ENCODE assay signal across 1 cellular context in the genomic region with DNA sequence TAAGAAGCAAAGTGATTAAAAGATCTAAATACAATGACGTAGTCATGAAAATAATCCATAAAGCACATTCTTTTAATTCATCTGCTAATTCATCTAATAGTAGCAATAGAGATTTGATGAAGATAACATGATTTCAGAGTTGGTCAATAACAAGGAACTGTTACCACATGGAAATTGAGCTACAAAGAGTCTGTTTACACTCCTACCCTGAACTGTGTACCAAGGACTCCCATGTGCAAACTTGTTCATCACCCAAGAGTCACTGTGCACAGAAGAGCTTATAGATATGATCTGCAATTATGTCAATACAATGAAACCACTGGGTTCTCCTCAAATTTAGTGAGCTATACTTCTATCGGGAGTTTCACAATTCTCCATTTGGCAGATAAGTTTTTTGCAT.
TF ChIP-seq lines count a peak whose summit lies in the region.

No MANE protein-coding gene starts in this region.

TF ChIP-seq in HepG2, 621 proteins besides CTCF, POLR2A, EP300 and RAD21 (continued from another document):
- TF ChIP-seq, protein P1, sequence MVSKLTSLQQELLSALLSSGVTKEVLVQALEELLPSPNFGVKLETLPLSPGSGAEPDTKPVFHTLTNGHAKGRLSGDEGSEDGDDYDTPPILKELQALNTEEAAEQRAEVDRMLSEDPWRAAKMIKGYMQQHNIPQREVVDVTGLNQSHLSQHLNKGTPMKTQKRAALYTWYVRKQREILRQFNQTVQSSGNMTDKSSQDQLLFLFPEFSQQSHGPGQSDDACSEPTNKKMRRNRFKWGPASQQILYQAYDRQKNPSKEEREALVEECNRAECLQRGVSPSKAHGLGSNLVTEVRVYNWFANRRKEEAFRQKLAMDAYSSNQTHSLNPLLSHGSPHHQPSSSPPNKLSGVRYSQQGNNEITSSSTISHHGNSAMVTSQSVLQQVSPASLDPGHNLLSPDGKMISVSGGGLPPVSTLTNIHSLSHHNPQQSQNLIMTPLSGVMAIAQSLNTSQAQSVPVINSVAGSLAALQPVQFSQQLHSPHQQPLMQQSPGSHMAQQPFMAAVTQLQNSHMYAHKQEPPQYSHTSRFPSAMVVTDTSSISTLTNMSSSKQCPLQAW (CRISPR knock-in tag; IDR thresholded peaks at IDR 0.05): no peak
- no peak for TF ChIP-seq STAT5B (CRISPR knock-in tag; IDR thresholded peaks at IDR 0.05)
- TF ChIP-seq, protein P2, sequence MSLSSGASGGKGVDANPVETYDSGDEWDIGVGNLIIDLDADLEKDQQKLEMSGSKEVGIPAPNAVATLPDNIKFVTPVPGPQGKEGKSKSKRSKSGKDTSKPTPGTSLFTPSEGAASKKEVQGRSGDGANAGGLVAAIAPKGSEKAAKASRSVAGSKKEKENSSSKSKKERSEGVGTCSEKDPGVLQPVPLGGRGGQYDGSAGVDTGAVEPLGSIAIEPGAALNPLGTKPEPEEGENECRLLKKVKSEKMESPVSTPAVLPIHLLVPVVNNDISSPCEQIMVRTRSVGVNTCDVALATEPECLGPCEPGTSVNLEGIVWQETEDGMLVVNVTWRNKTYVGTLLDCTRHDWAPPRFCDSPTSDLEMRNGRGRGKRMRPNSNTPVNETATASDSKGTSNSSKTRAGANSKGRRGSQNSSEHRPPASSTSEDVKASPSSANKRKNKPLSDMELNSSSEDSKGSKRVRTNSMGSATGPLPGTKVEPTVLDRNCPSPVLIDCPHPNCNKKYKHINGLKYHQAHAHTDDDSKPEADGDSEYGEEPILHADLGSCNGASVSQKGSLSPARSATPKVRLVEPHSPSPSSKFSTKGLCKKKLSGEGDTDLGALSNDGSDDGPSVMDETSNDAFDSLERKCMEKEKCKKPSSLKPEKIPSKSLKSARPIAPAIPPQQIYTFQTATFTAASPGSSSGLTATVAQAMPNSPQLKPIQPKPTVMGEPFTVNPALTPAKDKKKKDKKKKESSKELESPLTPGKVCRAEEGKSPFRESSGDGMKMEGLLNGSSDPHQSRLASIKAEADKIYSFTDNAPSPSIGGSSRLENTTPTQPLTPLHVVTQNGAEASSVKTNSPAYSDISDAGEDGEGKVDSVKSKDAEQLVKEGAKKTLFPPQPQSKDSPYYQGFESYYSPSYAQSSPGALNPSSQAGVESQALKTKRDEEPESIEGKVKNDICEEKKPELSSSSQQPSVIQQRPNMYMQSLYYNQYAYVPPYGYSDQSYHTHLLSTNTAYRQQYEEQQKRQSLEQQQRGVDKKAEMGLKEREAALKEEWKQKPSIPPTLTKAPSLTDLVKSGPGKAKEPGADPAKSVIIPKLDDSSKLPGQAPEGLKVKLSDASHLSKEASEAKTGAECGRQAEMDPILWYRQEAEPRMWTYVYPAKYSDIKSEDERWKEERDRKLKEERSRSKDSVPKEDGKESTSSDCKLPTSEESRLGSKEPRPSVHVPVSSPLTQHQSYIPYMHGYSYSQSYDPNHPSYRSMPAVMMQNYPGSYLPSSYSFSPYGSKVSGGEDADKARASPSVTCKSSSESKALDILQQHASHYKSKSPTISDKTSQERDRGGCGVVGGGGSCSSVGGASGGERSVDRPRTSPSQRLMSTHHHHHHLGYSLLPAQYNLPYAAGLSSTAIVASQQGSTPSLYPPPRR (CRISPR knock-in tag; IDR thresholded peaks at IDR 0.05; ENCODE audit: borderline replicate concordance): peak; percentile 49; the same call in 1 of the 2 replicates
- TF ChIP-seq HDAC2 (CRISPR knock-in tag; IDR thresholded peaks at IDR 0.05): peak; percentile 53; the same call in 1 of the 2 replicates
- TF ChIP-seq TBX3 (IDR thresholded peaks at IDR 0.05; ENCODE audit: borderline replicate concordance): peak; percentile 76; the same call in 1 of the 2 replicates
- 0 out of 2 replicates have a peak, but pooled peaks have one; percentile 30 for TF ChIP-seq SOX5 (CRISPR knock-in tag; IDR thresholded peaks at IDR 0.05; ENCODE audit: borderline replicate concordance)
- no peak for TF ChIP-seq ZFP1 (CRISPR knock-in tag; IDR thresholded peaks at IDR 0.05)
- TF ChIP-seq, protein P3, sequence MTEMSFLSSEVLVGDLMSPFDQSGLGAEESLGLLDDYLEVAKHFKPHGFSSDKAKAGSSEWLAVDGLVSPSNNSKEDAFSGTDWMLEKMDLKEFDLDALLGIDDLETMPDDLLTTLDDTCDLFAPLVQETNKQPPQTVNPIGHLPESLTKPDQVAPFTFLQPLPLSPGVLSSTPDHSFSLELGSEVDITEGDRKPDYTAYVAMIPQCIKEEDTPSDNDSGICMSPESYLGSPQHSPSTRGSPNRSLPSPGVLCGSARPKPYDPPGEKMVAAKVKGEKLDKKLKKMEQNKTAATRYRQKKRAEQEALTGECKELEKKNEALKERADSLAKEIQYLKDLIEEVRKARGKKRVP (CRISPR knock-in tag; IDR thresholded peaks at IDR 0.05): peak in 1 of 2 experiments; percentile 35; a peak in 1 of 4 replicates
- no peak for TF ChIP-seq ZFP37 (CRISPR knock-in tag; IDR thresholded peaks at IDR 0.05; ENCODE audit: borderline replicate concordance)
- TF ChIP-seq MATR3 (CRISPR knock-in tag; IDR thresholded peaks at IDR 0.05): no peak
- peak; percentile 42; the same call in 1 of the 2 replicates for TF ChIP-seq HMG20A (CRISPR knock-in tag; IDR thresholded peaks at IDR 0.05; ENCODE audit: borderline replicate concordance)
- TF ChIP-seq, protein P4, sequence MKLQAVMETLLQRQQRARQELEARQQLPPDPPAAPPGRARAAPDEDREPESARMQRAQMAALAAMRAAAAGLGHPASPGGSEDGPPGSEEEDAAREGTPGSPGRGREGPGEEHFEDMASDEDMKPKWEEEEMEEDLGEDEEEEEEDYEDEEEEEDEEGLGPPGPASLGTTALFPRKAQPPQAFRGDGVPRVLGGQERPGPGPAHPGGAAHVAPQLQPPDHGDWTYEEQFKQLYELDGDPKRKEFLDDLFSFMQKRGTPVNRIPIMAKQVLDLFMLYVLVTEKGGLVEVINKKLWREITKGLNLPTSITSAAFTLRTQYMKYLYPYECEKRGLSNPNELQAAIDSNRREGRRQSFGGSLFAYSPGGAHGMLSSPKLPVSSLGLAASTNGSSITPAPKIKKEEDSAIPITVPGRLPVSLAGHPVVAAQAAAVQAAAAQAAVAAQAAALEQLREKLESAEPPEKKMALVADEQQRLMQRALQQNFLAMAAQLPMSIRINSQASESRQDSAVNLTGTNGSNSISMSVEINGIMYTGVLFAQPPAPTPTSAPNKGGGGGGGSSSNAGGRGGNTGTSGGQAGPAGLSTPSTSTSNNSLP (IDR thresholded peaks at IDR 0.05; ENCODE audit: low read depth, low read length): peak; percentile 63
- TF ChIP-seq, protein P5, sequence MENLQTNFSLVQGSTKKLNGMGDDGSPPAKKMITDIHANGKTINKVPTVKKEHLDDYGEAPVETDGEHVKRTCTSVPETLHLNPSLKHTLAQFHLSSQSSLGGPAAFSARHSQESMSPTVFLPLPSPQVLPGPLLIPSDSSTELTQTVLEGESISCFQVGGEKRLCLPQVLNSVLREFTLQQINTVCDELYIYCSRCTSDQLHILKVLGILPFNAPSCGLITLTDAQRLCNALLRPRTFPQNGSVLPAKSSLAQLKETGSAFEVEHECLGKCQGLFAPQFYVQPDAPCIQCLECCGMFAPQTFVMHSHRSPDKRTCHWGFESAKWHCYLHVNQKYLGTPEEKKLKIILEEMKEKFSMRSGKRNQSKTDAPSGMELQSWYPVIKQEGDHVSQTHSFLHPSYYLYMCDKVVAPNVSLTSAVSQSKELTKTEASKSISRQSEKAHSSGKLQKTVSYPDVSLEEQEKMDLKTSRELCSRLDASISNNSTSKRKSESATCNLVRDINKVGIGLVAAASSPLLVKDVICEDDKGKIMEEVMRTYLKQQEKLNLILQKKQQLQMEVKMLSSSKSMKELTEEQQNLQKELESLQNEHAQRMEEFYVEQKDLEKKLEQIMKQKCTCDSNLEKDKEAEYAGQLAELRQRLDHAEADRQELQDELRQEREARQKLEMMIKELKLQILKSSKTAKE (CRISPR knock-in tag; IDR thresholded peaks at IDR 0.05; ENCODE audit: borderline replicate concordance): no peak
- no peak for TF ChIP-seq ZNF34 (CRISPR knock-in tag; IDR thresholded peaks at IDR 0.05; ENCODE audit: borderline replicate concordance)
- no peak for TF ChIP-seq ZNF724P (CRISPR knock-in tag; IDR thresholded peaks at IDR 0.05; ENCODE audit: borderline replicate concordance)
- TF ChIP-seq SIX1 (CRISPR knock-in tag; IDR thresholded peaks at IDR 0.05; ENCODE audit: borderline replicate concordance): peak; percentile 39; the same call in 1 of the 2 replicates
- peak; percentile 71 for TF ChIP-seq FOXA3 (CRISPR knock-in tag; IDR thresholded peaks at IDR 0.05)
- TF ChIP-seq, protein P6, sequence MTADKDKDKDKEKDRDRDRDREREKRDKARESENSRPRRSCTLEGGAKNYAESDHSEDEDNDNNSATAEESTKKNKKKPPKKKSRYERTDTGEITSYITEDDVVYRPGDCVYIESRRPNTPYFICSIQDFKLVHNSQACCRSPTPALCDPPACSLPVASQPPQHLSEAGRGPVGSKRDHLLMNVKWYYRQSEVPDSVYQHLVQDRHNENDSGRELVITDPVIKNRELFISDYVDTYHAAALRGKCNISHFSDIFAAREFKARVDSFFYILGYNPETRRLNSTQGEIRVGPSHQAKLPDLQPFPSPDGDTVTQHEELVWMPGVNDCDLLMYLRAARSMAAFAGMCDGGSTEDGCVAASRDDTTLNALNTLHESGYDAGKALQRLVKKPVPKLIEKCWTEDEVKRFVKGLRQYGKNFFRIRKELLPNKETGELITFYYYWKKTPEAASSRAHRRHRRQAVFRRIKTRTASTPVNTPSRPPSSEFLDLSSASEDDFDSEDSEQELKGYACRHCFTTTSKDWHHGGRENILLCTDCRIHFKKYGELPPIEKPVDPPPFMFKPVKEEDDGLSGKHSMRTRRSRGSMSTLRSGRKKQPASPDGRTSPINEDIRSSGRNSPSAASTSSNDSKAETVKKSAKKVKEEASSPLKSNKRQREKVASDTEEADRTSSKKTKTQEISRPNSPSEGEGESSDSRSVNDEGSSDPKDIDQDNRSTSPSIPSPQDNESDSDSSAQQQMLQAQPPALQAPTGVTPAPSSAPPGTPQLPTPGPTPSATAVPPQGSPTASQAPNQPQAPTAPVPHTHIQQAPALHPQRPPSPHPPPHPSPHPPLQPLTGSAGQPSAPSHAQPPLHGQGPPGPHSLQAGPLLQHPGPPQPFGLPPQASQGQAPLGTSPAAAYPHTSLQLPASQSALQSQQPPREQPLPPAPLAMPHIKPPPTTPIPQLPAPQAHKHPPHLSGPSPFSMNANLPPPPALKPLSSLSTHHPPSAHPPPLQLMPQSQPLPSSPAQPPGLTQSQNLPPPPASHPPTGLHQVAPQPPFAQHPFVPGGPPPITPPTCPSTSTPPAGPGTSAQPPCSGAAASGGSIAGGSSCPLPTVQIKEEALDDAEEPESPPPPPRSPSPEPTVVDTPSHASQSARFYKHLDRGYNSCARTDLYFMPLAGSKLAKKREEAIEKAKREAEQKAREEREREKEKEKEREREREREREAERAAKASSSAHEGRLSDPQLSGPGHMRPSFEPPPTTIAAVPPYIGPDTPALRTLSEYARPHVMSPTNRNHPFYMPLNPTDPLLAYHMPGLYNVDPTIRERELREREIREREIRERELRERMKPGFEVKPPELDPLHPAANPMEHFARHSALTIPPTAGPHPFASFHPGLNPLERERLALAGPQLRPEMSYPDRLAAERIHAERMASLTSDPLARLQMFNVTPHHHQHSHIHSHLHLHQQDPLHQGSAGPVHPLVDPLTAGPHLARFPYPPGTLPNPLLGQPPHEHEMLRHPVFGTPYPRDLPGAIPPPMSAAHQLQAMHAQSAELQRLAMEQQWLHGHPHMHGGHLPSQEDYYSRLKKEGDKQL (CRISPR knock-in tag; IDR thresholded peaks at IDR 0.05; ENCODE audit: low read depth): peak; percentile 73; the same call in 1 of the 2 replicates
- TF ChIP-seq, protein P7, sequence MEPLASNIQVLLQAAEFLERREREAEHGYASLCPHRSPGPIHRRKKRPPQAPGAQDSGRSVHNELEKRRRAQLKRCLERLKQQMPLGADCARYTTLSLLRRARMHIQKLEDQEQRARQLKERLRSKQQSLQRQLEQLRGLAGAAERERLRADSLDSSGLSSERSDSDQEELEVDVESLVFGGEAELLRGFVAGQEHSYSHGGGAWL (CRISPR knock-in tag; IDR thresholded peaks at IDR 0.05): no peak
